Comparison of ENCODE assay signal across 11 cellular contexts in the genomic region with DNA sequence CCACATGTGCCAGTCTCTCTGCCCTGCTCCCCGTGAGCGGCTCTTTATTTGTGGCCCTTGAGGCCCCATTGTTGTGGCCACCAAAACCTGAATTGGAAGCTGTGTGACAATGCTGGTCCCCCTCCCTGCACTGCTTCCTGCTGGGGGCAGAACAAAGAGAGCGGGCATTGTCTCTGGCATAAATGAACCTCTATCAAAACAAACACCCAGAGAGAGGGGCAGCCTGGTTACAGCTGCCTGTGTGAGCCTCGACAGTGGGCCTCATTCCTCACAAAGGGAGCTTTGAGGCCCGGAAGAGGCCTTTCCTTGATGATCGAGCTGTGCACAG.
DNase-seq lines count a peak whose midpoint lies in the region; ATAC-seq, FAIRE-seq and TF ChIP-seq lines count a peak whose summit lies in the region.
"Had no signal": no experiment of that assay in that cellular context is flagged by ENCODE, and none has a peak within 500 bp of the region (broad histone marks: within the 10 kb centered on the region; RNA-seq: fewer than 3 reads in every experiment).

No MANE protein-coding gene starts in this region.

- peak overlapping the region; percentile 58 for H3K27ac ChIP-seq in keratinocyte (ENCODE audit: control insufficient read depth, insufficient read depth, low read length)

- H3K27me3 Mint-ChIP-seq in activated CD8-positive, alpha-beta T cell treated with anti-CD3 and anti-CD28 coated beads for 36 hours: no peaks in the 10 kb centered on the region

- H3K9me3 ChIP-seq in keratinocyte (ENCODE audit: control insufficient read depth, low read depth, low read length): no peaks in the 10 kb centered on the region

- H3K36me3 Mint-ChIP-seq in activated CD8-positive, alpha-beta T cell treated with anti-CD3 and anti-CD28 coated beads for 36 hours (ENCODE audit: low read depth): no peaks in the 10 kb centered on the region

- H3K4me1 ChIP-seq in keratinocyte (ENCODE audit: control insufficient read depth, extremely low read depth, insufficient read depth, low read length): peaks cover 45% of the 10 kb centered on the region

- H3K27me3 ChIP-seq in keratinocyte (ENCODE audit: control insufficient read depth, extremely low read depth, insufficient read depth, low read length): no peaks in the 10 kb centered on the region

- CTCF ChIA-PET in activated CD8-positive, alpha-beta T cell treated with anti-CD3 and anti-CD28 coated beads for 36 hours (lab: Charles Lee): interaction anchor here (1.1 kb wide), 1 partner anchor 9 kb away, joined by 4 read pairs; no protein-coding TSS in a partner anchor

- H3K4me2 ChIP-seq in keratinocyte (ENCODE audit: control insufficient read depth, extremely low read depth, insufficient read depth, low read depth, low read length): peak overlapping the region; percentile 78

- intact Hi-C loops in activated CD8-positive, alpha-beta T cell treated with anti-CD3 and anti-CD28 coated beads for 36 hours (cut with micrococcal nuclease): no loop called here

- peak overlapping the region; percentile 19 for H3K27ac Mint-ChIP-seq in activated CD8-positive, alpha-beta T cell treated with anti-CD3 and anti-CD28 coated beads for 36 hours

- no peak overlapping the region for H2AFZ ChIP-seq in keratinocyte (ENCODE audit: control insufficient read depth, low read length)

- peaks cover 10% of the 10 kb centered on the region for H3K9me1 ChIP-seq in keratinocyte (ENCODE audit: control insufficient read depth, extremely low read depth, insufficient read depth, low read length)

- H3K4me3 Mint-ChIP-seq in activated CD8-positive, alpha-beta T cell treated with anti-CD3 and anti-CD28 coated beads for 36 hours: no peak overlapping the region

- FAIRE-seq in keratinocyte (lab: Jason Lieb, UNC): no peak

- peak; percentile 56 for ATAC-seq in activated CD8-positive, alpha-beta T cell treated with anti-CD3 and anti-CD28 coated beads for 36 hours

- H4K20me1 ChIP-seq in keratinocyte (ENCODE audit: control insufficient read depth, extremely low read depth, insufficient read depth, low read length): peaks cover 26% of the 10 kb centered on the region

- peak overlapping the region in 1 of 3 experiments; percentile 29 for H3K4me3 ChIP-seq in keratinocyte (ENCODE audit: control insufficient read depth in 2 of 3, extremely low read depth in 1 of 3, insufficient read depth in 2 of 3, low read depth in 1 of 3, low read length in 3 of 3)

- H3K4me1 Mint-ChIP-seq in activated CD8-positive, alpha-beta T cell treated with anti-CD3 and anti-CD28 coated beads for 36 hours (ENCODE audit: low read depth): peaks cover 44% of the 10 kb centered on the region

- DNase-seq in activated gamma-delta T cell treated with Interleukin-2 at 50 U/mL for 16 hours: peak; percentile 16
- DNase-seq in activated gamma-delta T cell (lab: John Stamatoyannopoulos, UW): no peak
- DNase-seq in activated CD8-positive, alpha-beta T cell treated with anti-CD3 and anti-CD28 coated beads for 36 hours: peak; percentile 29
- DNase-seq in keratinocyte (ENCODE audit: low read depth, low spot score): no peak
- peak; percentile 94 for DNase-seq in superior temporal gyrus (ENCODE audit: extremely low spot score)
- DNase-seq in activated CD4-positive, alpha-beta T cell treated with anti-CD3 and anti-CD28 coated beads, Interleukin-2, amount 50 U/mL, for 1 hour: no peak
- no peak for DNase-seq in AG08395 (ENCODE audit: low spot score)
- DNase-seq in COLO829 (ENCODE audit: low spot score): no peak
- DNase-seq: activated CD4-positive, alpha-beta T cell treated with anti-CD3 and anti-CD28 coated beads, Interleukin-2, amount 50 U/mL, for 48 hours; MM.1S; stimulated activated CD4-positive, alpha-beta T cell treated with anti-CD3 and anti-CD28 coated beads, Interleukin-2, amount 100 ng/mL, for 24 hours had no signal

- POLR2A ChIA-PET in activated CD8-positive, alpha-beta T cell treated with anti-CD3 and anti-CD28 coated beads for 36 hours (lab: Charles Lee): interaction anchor here (1.0 kb wide), 1 partner anchor 14 kb away, joined by 3 read pairs; no protein-coding TSS in a partner anchor

- dilution Hi-C loops in keratinocyte (cut with MboI; ENCODE audit: extremely low pct_ligation_motif_present, low sequenced_read_pairs): no loop called here

- H3K9ac ChIP-seq in keratinocyte (ENCODE audit: control insufficient read depth, extremely low read depth, insufficient read depth, low read length): no peak overlapping the region

- H3K36me3 ChIP-seq in keratinocyte (ENCODE audit: control insufficient read depth in 2 of 2, extremely low read depth in 1 of 2, insufficient read depth in 2 of 2, low read length in 2 of 2): no peaks in the 10 kb centered on the region

- H3K79me2 ChIP-seq in keratinocyte (ENCODE audit: control insufficient read depth, insufficient read depth, low read length): peaks cover 87% of the 10 kb centered on the region

- TF ChIP-seq CTCF in activated CD8-positive, alpha-beta T cell treated with anti-CD3 and anti-CD28 coated beads for 36 hours (IDR thresholded peaks at IDR 0.05): no peak
- TF ChIP-seq CTCF in keratinocyte (optimal IDR thresholded peaks at IDR 0.05 in 1 of 3, IDR thresholded peaks at IDR 0.05 in 1 of 3, conservative IDR thresholded peaks at IDR 0.05 in 1 of 3; ENCODE audit: extremely low read depth in 1 of 3, insufficient read depth in 2 of 3, low read length in 3 of 3): no peak

- no peaks in the 10 kb centered on the region for H3K9me3 Mint-ChIP-seq in activated CD8-positive, alpha-beta T cell treated with anti-CD3 and anti-CD28 coated beads for 36 hours

Comparison
In these comparisons a context has a peak if more than half of its experiments do, and no peak if none do; other contexts are left out.
1. DNase-seq: peak in activated gamma-delta T cell treated with Interleukin-2 at 50 U/mL for 16 hours (single experiment), activated CD8-positive, alpha-beta T cell treated with anti-CD3 and anti-CD28 coated beads for 36 hours (single experiment) and superior temporal gyrus (single experiment); none in activated gamma-delta T cell (single experiment), keratinocyte (single experiment), activated CD4-positive, alpha-beta T cell treated with anti-CD3 and anti-CD28 coated beads, Interleukin-2, amount 50 U/mL, for 1 hour (single experiment), AG08395 (single experiment) and COLO829 (single experiment).